ENCODE assay signal across 24 cellular contexts in the genomic region with DNA sequence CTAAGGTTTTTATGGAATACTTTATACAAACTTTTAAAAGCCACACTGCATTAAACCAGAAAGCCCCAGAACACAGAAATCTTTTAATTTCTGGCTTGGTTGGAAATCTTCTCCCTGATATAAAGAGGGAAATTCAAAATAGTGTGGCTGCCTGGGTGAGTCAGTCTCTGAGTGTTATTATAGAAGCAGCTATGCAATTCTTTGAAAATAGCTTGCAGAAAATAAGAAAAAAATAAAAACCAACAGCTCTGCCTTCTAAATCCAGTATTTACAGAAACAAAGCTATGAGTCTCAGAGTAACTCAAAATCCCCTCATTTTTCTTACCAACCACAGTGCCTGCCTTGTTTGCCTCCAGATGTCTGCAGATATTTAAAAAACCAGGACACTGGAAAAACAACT.
"Had no signal": no experiment of that assay in that cellular context is flagged by ENCODE, and none has a peak within 500 bp of the region (broad histone marks: within the 10 kb centered on the region; RNA-seq: fewer than 3 reads in every experiment).

No MANE protein-coding gene starts in this region.

- H3K36me3 ChIP-seq: ascending aorta, breast epithelium, gastrocnemius medialis, left lung, tibial artery had no signal

- H3K27ac Mint-ChIP-seq: activated CD4-positive, alpha-beta T cell treated with anti-CD3 and anti-CD28 coated beads, Interleukin-2, amount 10 ng/mL, durations not matched to agents 7 days and 5 days; nephron progenitor cell; progenitor cell of endocrine pancreas had no signal

- H3K27me3 ChIP-seq: ascending aorta, breast epithelium, dorsolateral prefrontal cortex, gastrocnemius medialis, left lung, tibial artery had no signal

- H3K27me3 Mint-ChIP-seq: progenitor cell of endocrine pancreas had no signal

- H3K9me3 ChIP-seq: ascending aorta, breast epithelium, gastrocnemius medialis, left lung, tibial artery had no signal

- H3K4me3 Mint-ChIP-seq: activated CD4-positive, alpha-beta T cell treated with anti-CD3 and anti-CD28 coated beads, Interleukin-2, amount 10 ng/mL, durations not matched to agents 7 days and 5 days; activated T-cell treated with anti-CD3 and anti-CD28 coated beads, Interleukin-2, amount 50 U/mL, for 4 hours; endodermal cell; nephron progenitor cell had no signal

- ATAC-seq: activated T-cell treated with anti-CD3 and anti-CD28 coated beads, Interleukin-2, amount 50 U/mL, for 4 hours; gastrocnemius medialis; left lung; stimulated activated naive CD8-positive, alpha-beta T cell treated with anti-CD3 and anti-CD28 coated beads, Interleukin-15, Interleukin-2, amounts not matched to agents 100 U/mL and 50 U/mL, for 24 hours had no signal

- H3K4me1 ChIP-seq: ascending aorta, breast epithelium, gastrocnemius medialis, left lung had no signal

- H3K27ac ChIP-seq: ascending aorta, breast epithelium, dorsolateral prefrontal cortex, epithelial cell of prostate, gastrocnemius medialis, left lung, tibial artery had no signal

- H3K4me1 Mint-ChIP-seq: activated CD4-positive, alpha-beta T cell treated with anti-CD3 and anti-CD28 coated beads, Interleukin-2, amount 10 ng/mL, durations not matched to agents 7 days and 5 days had no signal

- H3K4me3 ChIP-seq: ascending aorta, breast epithelium, dorsolateral prefrontal cortex, gastrocnemius medialis, left lung, tibial artery had no signal

- DNase-seq: activated CD4-positive, alpha-beta T cell treated with anti-CD3 and anti-CD28 coated beads, Interleukin-2, amount 10 ng/mL, durations not matched to agents 7 days and 5 days; activated CD4-positive, CD25-positive, alpha-beta regulatory T cell; activated CD8-positive, alpha-beta memory T cell treated with anti-CD3 and anti-CD28 coated beads, Interleukin-2, amount 50 U/mL, for 4 hours; activated effector memory CD4-positive, alpha-beta T cell treated with anti-CD3 and anti-CD28 coated beads, Interleukin-2, amount 50 U/mL, for 16 hours; activated naive CD4-positive, alpha-beta T cell treated with anti-CD3 and anti-CD28 coated beads, Interleukin-2, amount 50 U/mL, for 16 hours; activated T-cell treated with anti-CD3 and anti-CD28 coated beads, Interleukin-2, amount 50 U/mL, for 4 hours; cerebellar nuclear complex; dorsolateral prefrontal cortex; endodermal cell; gastrocnemius medialis; head of caudate nucleus; left lung; nephron progenitor cell; occipital lobe; stimulated activated CD4-positive, alpha-beta T cell treated with anti-CD3 and anti-CD28 coated beads, Interleukin-2, amount 100 ng/mL, for 24 hours; stimulated activated naive CD8-positive, alpha-beta T cell treated with anti-CD3 and anti-CD28 coated beads, Interleukin-15, Interleukin-2, amounts not matched to agents 100 U/mL and 50 U/mL, for 24 hours; substantia nigra; T-helper 1 cell; T-helper 9 cell; tibial artery had no signal
